In the genomic region with DNA sequence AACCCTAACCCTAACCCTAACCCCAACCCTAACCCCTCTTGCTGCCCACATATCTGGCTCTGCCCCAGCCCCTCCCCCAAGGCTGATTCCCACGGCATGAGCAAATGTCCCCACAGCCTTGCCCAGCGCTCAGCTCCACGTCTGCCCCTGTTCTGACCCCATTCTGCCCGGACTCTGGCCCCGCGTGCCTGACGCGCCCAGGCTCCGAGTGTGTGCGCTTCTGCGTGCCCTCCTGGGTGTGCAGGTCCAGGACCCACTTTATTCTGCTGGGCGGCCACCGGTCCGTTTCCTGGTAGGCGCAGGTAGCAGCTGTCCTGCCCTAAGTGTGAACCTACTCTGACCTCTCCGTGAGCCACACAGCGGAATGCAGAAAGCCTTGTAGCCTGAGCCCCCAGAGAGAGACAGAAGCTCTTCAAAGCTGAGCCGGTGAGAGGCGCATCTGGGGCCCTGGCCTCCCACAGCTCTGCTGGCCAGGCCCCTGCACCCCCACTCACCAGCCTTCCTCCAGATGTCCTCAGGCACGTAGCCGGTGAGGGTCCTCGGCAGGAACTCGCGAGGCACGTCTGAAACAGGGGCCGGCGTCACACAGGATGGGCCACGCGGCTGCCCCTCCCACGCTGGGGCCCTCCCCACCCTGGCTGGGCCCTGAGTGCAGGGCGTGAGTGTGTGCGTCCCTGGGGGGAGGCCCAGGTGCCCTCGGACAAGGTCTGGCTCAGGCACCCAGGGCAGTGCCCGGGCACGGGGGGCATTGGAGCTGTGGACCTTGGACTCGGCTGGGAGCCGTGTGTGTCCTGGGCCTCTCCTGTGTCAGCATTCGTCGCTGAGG, we compare ENCODE assay signal across 1 cellular context.
TF ChIP-seq lines count a peak whose summit lies in the region.

No MANE protein-coding gene starts in this region.

TF ChIP-seq in SK-N-SH treated with all-trans-retinoic acid at 6 μM for 48 hours, 23 proteins besides CTCF, POLR2A, EP300 and RAD21:
- TF ChIP-seq, protein P1, sequence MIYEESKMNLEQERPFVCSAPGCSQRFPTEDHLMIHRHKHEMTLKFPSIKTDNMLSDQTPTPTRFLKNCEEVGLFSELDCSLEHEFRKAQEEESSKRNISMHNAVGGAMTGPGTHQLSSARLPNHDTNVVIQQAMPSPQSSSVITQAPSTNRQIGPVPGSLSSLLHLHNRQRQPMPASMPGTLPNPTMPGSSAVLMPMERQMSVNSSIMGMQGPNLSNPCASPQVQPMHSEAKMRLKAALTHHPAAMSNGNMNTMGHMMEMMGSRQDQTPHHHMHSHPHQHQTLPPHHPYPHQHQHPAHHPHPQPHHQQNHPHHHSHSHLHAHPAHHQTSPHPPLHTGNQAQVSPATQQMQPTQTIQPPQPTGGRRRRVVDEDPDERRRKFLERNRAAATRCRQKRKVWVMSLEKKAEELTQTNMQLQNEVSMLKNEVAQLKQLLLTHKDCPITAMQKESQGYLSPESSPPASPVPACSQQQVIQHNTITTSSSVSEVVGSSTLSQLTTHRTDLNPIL (CRISPR knock-in tag; IDR thresholded peaks at IDR 0.05; ENCODE audit: low read depth), result no peak
- no peak for TF ChIP-seq SNAI2 (CRISPR knock-in tag; IDR thresholded peaks at IDR 0.05)
- TF ChIP-seq, protein P2, sequence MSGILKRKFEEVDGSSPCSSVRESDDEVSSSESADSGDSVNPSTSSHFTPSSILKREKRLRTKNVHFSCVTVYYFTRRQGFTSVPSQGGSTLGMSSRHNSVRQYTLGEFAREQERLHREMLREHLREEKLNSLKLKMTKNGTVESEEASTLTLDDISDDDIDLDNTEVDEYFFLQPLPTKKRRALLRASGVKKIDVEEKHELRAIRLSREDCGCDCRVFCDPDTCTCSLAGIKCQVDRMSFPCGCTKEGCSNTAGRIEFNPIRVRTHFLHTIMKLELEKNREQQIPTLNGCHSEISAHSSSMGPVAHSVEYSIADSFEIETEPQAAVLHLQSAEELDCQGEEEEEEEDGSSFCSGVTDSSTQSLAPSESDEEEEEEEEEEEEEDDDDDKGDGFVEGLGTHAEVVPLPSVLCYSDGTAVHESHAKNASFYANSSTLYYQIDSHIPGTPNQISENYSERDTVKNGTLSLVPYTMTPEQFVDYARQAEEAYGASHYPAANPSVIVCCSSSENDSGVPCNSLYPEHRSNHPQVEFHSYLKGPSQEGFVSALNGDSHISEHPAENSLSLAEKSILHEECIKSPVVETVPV (CRISPR knock-in tag; IDR thresholded peaks at IDR 0.05), result no peak
- no peak for TF ChIP-seq PATZ1 (CRISPR knock-in tag; IDR thresholded peaks at IDR 0.05; ENCODE audit: borderline replicate concordance)
- no peak for TF ChIP-seq ESRRG (CRISPR knock-in tag; IDR thresholded peaks at IDR 0.05)
- no peak for TF ChIP-seq BACH2 (CRISPR knock-in tag; IDR thresholded peaks at IDR 0.05; ENCODE audit: borderline replicate concordance)
- no peak for TF ChIP-seq TCF4 (CRISPR knock-in tag; IDR thresholded peaks at IDR 0.05; ENCODE audit: borderline replicate concordance)
- TF ChIP-seq POU6F1 (CRISPR knock-in tag; IDR thresholded peaks at IDR 0.05; ENCODE audit: borderline replicate concordance, low read depth), result no peak
- no peak for TF ChIP-seq CSDC2 (CRISPR knock-in tag; IDR thresholded peaks at IDR 0.05)
- no peak for TF ChIP-seq RARB (CRISPR knock-in tag; IDR thresholded peaks at IDR 0.05)
- no peak for TF ChIP-seq ZFP3 (CRISPR knock-in tag; IDR thresholded peaks at IDR 0.05)
- TF ChIP-seq, protein P3, sequence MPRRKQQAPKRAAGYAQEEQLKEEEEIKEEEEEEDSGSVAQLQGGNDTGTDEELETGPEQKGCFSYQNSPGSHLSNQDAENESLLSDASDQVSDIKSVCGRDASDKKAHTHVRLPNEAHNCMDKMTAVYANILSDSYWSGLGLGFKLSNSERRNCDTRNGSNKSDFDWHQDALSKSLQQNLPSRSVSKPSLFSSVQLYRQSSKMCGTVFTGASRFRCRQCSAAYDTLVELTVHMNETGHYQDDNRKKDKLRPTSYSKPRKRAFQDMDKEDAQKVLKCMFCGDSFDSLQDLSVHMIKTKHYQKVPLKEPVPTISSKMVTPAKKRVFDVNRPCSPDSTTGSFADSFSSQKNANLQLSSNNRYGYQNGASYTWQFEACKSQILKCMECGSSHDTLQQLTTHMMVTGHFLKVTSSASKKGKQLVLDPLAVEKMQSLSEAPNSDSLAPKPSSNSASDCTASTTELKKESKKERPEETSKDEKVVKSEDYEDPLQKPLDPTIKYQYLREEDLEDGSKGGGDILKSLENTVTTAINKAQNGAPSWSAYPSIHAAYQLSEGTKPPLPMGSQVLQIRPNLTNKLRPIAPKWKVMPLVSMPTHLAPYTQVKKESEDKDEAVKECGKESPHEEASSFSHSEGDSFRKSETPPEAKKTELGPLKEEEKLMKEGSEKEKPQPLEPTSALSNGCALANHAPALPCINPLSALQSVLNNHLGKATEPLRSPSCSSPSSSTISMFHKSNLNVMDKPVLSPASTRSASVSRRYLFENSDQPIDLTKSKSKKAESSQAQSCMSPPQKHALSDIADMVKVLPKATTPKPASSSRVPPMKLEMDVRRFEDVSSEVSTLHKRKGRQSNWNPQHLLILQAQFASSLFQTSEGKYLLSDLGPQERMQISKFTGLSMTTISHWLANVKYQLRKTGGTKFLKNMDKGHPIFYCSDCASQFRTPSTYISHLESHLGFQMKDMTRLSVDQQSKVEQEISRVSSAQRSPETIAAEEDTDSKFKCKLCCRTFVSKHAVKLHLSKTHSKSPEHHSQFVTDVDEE (CRISPR knock-in tag; IDR thresholded peaks at IDR 0.05), result no peak
- no peak for TF ChIP-seq PPARA (CRISPR knock-in tag; IDR thresholded peaks at IDR 0.05; ENCODE audit: borderline replicate concordance)
- no peak for TF ChIP-seq ISL1 (CRISPR knock-in tag; IDR thresholded peaks at IDR 0.05)
- TF ChIP-seq ZNF8 (CRISPR knock-in tag; IDR thresholded peaks at IDR 0.05), result no peak
